Comparison of ENCODE assay signal across 8 cellular contexts in the genomic region with DNA sequence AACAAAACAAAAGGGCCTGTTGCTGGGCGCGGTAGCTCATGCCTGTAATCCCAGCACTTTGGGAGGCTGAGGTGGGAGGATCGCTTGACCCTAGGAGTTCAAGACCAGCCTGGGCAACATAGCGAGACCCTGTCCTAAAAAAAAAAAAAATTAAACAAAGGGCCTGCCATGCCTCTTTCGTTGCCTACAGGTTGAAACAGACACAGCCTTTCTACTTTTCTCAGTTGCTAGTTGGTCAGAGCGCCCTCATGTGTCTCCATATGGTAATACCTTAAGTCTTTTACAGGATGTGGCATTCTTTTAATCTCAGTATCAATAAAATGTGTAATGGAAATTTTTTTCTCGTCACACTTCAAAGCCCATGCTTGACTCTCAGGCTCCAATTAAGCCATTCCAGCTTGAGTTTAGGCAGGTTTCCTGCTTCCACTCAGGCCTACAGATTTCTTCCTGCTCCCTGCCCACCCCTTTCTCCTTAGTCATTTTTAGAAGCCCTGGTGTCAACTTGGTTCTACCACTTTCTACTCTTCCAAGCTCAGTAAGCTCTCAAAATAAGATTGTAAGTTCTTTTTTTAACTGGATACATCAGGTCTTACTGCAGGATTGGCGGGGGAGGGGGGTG. TPM values are rescaled to one million over a fixed set of nuclear protein-coding genes. Genes with fewer than 3 reads are reported as not detected.
DNase-seq lines count a peak whose midpoint lies in the region; TF ChIP-seq lines count a peak whose summit lies in the region.

No MANE protein-coding gene starts in this region.

- TF ChIP-seq CTCF in WI38 (IDR thresholded peaks at IDR 0.05; ENCODE audit: low read depth, low read length) (peak; percentile 25), progenitor cell of endocrine pancreas (IDR thresholded peaks at IDR 0.05; ENCODE audit: unreplicated experiment) (peak; percentile 46)

- no peaks in the 10 kb centered on the region for H3K27me3 ChIP-seq in effector memory CD4-positive, alpha-beta T cell (replicated peaks; ENCODE audit: control insufficient read depth, insufficient read depth, low read length, poor library complexity, severe bottlenecking)

- peak; percentile 28 for DNase-seq in activated CD8-positive, alpha-beta memory T cell treated with anti-CD3 and anti-CD28 coated beads, Interleukin-2, amount 50 U/mL, for 1 hour (ENCODE audit: extremely low read depth)
- no peak for DNase-seq in activated CD8-positive, alpha-beta memory T cell treated with anti-CD3 and anti-CD28 coated beads for 24 hours
- DNase-seq in NCI-H2029 treated with DMSO at 0.1 percent for 48 hours (lab: John Stamatoyannopoulos, UW) (peak; percentile 52), progenitor cell of endocrine pancreas (ENCODE audit: low spot score, unreplicated experiment) (no peak), posterior cingulate gyrus (no peak), Ammon's horn (ENCODE audit: low spot score) (no peak)
- peak; percentile 4 to 39 (median 30) for DNase-seq in effector memory CD4-positive, alpha-beta T cell

- H3K4me3 ChIP-seq in WI38 (ENCODE audit: low read depth, low read length): no peak overlapping the region
- no peak overlapping the region for H3K4me3 ChIP-seq in effector memory CD4-positive, alpha-beta T cell (ENCODE audit: insufficient read depth, low read depth, low read length, poor library complexity, severe bottlenecking)

- H3K9me3 Mint-ChIP-seq in progenitor cell of endocrine pancreas (ENCODE audit: low read depth): peaks cover 11% of the 10 kb centered on the region

- H3K27ac ChIP-seq in effector memory CD4-positive, alpha-beta T cell (ENCODE audit: insufficient read depth, low read length, poor library complexity, severe bottlenecking): peak overlapping the region; percentile 42

- H3K36me3 ChIP-seq in effector memory CD4-positive, alpha-beta T cell (ENCODE audit: control insufficient read depth, insufficient read depth, low read length): no peaks in the 10 kb centered on the region

- intact Hi-C loops in posterior cingulate gyrus (cut with DNase I): loop anchor here (2.0 kb wide), 1 partner anchor 55 kb away; no protein-coding TSS in a partner anchor

- H3K4me3 Mint-ChIP-seq in progenitor cell of endocrine pancreas (ENCODE audit: low read depth): no peak overlapping the region

- no peaks in the 10 kb centered on the region for H3K27me3 Mint-ChIP-seq in progenitor cell of endocrine pancreas

- no peak overlapping the region for H3K27ac Mint-ChIP-seq in progenitor cell of endocrine pancreas

- H3K4me1 ChIP-seq in effector memory CD4-positive, alpha-beta T cell (ENCODE audit: control insufficient read depth, insufficient read depth, low read length, poor library complexity, severe bottlenecking): peaks cover 32% of the 10 kb centered on the region

- no peaks in the 10 kb centered on the region for H3K36me3 Mint-ChIP-seq in progenitor cell of endocrine pancreas (ENCODE audit: insufficient read depth)

- peaks cover 10% of the 10 kb centered on the region for H3K4me1 Mint-ChIP-seq in progenitor cell of endocrine pancreas (ENCODE audit: low read depth)

- H3K9me3 ChIP-seq in effector memory CD4-positive, alpha-beta T cell (ENCODE audit: control insufficient read depth, low read length): no peaks in the 10 kb centered on the region

RNA-seq across cellular contexts. Expression of gene SOWAHD, which starts 4.6 kb away (rescaled TPM):
- 0.69 and 0.91 TPM in 2 replicates for total RNA-seq in progenitor cell of endocrine pancreas

RNA-seq across cellular contexts. Expression of gene RPL39, which starts 37.7 kb away (rescaled TPM):
- total RNA-seq in progenitor cell of endocrine pancreas: 2,140 and 2,224 TPM in 2 replicates

Comparison
In these comparisons a context has a peak if more than half of its experiments do, and no peak if none do; other contexts are left out.
1. DNase-seq: peak in activated CD8-positive, alpha-beta memory T cell treated with anti-CD3 and anti-CD28 coated beads, Interleukin-2, amount 50 U/mL, for 1 hour (single experiment), NCI-H2029 treated with DMSO at 0.1 percent for 48 hours (single experiment) and effector memory CD4-positive, alpha-beta T cell (3 of 3); none in activated CD8-positive, alpha-beta memory T cell treated with anti-CD3 and anti-CD28 coated beads for 24 hours (single experiment), progenitor cell of endocrine pancreas (single experiment), posterior cingulate gyrus (0 of 10) and Ammon's horn (single experiment).